ENCODE assay signal across 1 cellular context in genomic region chr13:22030321-22030720, GRCh38.
TF ChIP-seq lines count a peak whose summit lies in the region.

No MANE protein-coding gene starts in this region.

TF ChIP-seq in IMR-90, 13 proteins besides CTCF, POLR2A, EP300 and RAD21:
- TF ChIP-seq CEBPB (IDR thresholded peaks at IDR 0.05; ENCODE audit: low read depth, low read length) = no peak
- TF ChIP-seq, protein P1, sequence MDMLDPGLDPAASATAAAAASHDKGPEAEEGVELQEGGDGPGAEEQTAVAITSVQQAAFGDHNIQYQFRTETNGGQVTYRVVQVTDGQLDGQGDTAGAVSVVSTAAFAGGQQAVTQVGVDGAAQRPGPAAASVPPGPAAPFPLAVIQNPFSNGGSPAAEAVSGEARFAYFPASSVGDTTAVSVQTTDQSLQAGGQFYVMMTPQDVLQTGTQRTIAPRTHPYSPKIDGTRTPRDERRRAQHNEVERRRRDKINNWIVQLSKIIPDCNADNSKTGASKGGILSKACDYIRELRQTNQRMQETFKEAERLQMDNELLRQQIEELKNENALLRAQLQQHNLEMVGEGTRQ (IDR thresholded peaks at IDR 0.05; ENCODE audit: low read depth, low read length) = no peak
- no peak for TF ChIP-seq NFE2L2 (IDR thresholded peaks at IDR 0.05; ENCODE audit: low read depth, low read length)
- no peak for TF ChIP-seq ELK1 (IDR thresholded peaks at IDR 0.05; ENCODE audit: borderline replicate concordance, low read depth, low read length)
- no peak for TF ChIP-seq MAZ (IDR thresholded peaks at IDR 0.05; ENCODE audit: borderline replicate concordance, low read depth, low read length)
- TF ChIP-seq RCOR1 (IDR thresholded peaks at IDR 0.05; ENCODE audit: insufficient replicate concordance, low read length) = no peak
- no peak for TF ChIP-seq BHLHE40 (IDR thresholded peaks at IDR 0.05; ENCODE audit: low read depth, low read length)
- TF ChIP-seq CHD1 (IDR thresholded peaks at IDR 0.05; ENCODE audit: low read depth, low read length) = no peak
- TF ChIP-seq RFX5 (IDR thresholded peaks at IDR 0.05; ENCODE audit: low read depth, low read length) = no peak
